In the genomic region with DNA sequence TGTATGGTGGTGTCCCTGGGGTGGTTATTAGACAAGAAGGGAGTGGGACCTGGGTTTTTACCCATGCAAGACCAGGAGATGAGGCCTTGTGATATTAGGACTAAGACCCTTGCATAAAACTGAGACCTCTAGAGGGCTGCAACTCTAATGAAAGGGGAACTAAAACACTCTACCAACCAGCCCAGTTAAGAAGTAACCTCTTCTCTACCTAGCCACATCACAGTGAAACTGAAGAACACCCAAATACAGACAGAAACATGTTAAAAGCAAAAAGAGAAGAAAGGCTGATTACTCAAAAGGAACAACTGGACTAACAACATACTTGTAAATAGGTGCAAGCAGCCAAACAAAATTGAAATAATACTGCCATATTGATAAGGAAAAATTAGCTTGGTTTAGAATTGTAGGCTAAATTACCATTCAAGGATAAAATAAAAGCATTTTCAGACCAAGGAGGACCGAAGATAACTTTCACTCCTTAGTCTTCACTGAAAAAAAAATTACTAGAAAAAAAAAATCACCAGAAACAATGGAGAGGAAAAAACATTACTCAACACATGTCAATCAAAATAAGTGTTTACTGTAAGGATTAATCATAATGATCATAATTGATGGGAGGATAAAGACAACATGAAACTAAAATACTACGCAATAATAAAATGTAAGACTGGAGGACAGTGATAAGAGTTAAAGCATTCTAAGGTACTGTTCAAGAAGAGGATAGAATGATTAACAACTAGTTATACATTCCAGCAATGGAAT, we compare ENCODE assay signal across 14 cellular contexts. TPM values are rescaled to one million over a fixed set of nuclear protein-coding genes. Genes with fewer than 3 reads are reported as not detected.
A peak's percentile ranks its signal among the peaks of the same experiment; 100 is the strongest.
DNase-seq lines count a peak whose midpoint lies in the region; ATAC-seq and FAIRE-seq lines count a peak whose summit lies in the region.
"Had no signal": no experiment of that assay in that cellular context is flagged by ENCODE, and none has a peak within 500 bp of the region (broad histone marks: within the 10 kb centered on the region; RNA-seq: fewer than 3 reads in every experiment).

No MANE protein-coding gene starts in this region.

- peak overlapping the region; percentile 28 for H3K27ac Mint-ChIP-seq in activated T-helper 2 cell treated with anti-CD3 and anti-CD28 coated beads, Interferon-gamma antibody, Interleukin-2, Interleukin-4, amounts not matched to agents 10 μg/mL and 5 μg/mL and 100 μg/mL, durations not matched to agents 14 hours and 24 hours and 36 hours
- H3K27ac Mint-ChIP-seq: T-helper 1 cell treated with Interleukin-12 subunit alpha and Interleukin-12 subunit beta and Interleukin-4 antibody, amounts not matched to agents 30 μg/mL and 1 μg/mL, for 36 hours had no signal

- H3K4me3 Mint-ChIP-seq in activated T-helper 2 cell treated with anti-CD3 and anti-CD28 coated beads, Interferon-gamma antibody, Interleukin-2, Interleukin-4, amounts not matched to agents 10 μg/mL and 5 μg/mL and 100 μg/mL, durations not matched to agents 14 hours and 24 hours and 36 hours (ENCODE audit: low read depth) = no peak overlapping the region
- H3K4me3 Mint-ChIP-seq: T-helper 1 cell treated with Interleukin-12 subunit alpha and Interleukin-12 subunit beta and Interleukin-4 antibody, amounts not matched to agents 30 μg/mL and 1 μg/mL, for 36 hours had no signal

- DNase-seq in GM18507 (ENCODE audit: extremely low spot score, insufficient read length, low read depth) (peak; percentile 33), left colon (no peak), left cardiac atrium (no peak), HuH-7 (ENCODE audit: low spot score) (no peak), Kasumi-1 (lab: John Stamatoyannopoulos, UW) (no peak)
- no peak for DNase-seq in activated T-helper 2 cell treated with anti-CD3 and anti-CD28 coated beads, Interferon-gamma antibody, Interleukin-2, Interleukin-4, amounts not matched to agents 10 μg/mL and 5 μg/mL and 100 μg/mL, durations not matched to agents 14 hours and 24 hours and 36 hours (ENCODE audit: low spot score)
- DNase-seq: activated CD8-positive, alpha-beta memory T cell treated with anti-CD3 and anti-CD28 coated beads, Interleukin-2, amount 50 U/mL, for 4 hours; GM23248; mammary epithelial cell; NCI-H69 had no signal

- peaks cover 84% of the 10 kb centered on the region for H3K36me3 Mint-ChIP-seq in activated T-helper 2 cell treated with anti-CD3 and anti-CD28 coated beads, Interferon-gamma antibody, Interleukin-2, Interleukin-4, amounts not matched to agents 10 μg/mL and 5 μg/mL and 100 μg/mL, durations not matched to agents 14 hours and 24 hours and 36 hours (ENCODE audit: low read depth)

- peaks cover 5% of the 10 kb centered on the region for H3K9me3 Mint-ChIP-seq in activated T-helper 2 cell treated with anti-CD3 and anti-CD28 coated beads, Interferon-gamma antibody, Interleukin-2, Interleukin-4, amounts not matched to agents 10 μg/mL and 5 μg/mL and 100 μg/mL, durations not matched to agents 14 hours and 24 hours and 36 hours
- H3K9me3 Mint-ChIP-seq: T-helper 1 cell treated with Interleukin-12 subunit alpha and Interleukin-12 subunit beta and Interleukin-4 antibody, amounts not matched to agents 30 μg/mL and 1 μg/mL, for 36 hours had no signal

- no peaks in the 10 kb centered on the region for H3K27me3 Mint-ChIP-seq in activated T-helper 2 cell treated with anti-CD3 and anti-CD28 coated beads, Interferon-gamma antibody, Interleukin-2, Interleukin-4, amounts not matched to agents 10 μg/mL and 5 μg/mL and 100 μg/mL, durations not matched to agents 14 hours and 24 hours and 36 hours (ENCODE audit: low read depth)

- intact Hi-C loops in activated T-helper 2 cell treated with anti-CD3 and anti-CD28 coated beads, Interferon-gamma antibody, Interleukin-2, Interleukin-4, amounts not matched to agents 10 μg/mL and 5 μg/mL and 100 μg/mL, durations not matched to agents 14 hours and 24 hours and 36 hours (cut with micrococcal nuclease) = no loop called here
- intact Hi-C loops in left colon (cut with DNase I, micrococcal nuclease) (no loop called here), left cardiac atrium (cut with DNase I) (no loop called here)

- ATAC-seq in GM19467 (IDR thresholded peaks at IDR 0.05; ENCODE audit: unreplicated experiment) = peak; percentile 59
- ATAC-seq in HG02981 (IDR thresholded peaks at IDR 0.05; ENCODE audit: unreplicated experiment) = peak; percentile 97
- no peak for ATAC-seq in left colon
- no peak for ATAC-seq in left cardiac atrium
- ATAC-seq: gastroesophageal sphincter had no signal

- H3K4me1 Mint-ChIP-seq in activated T-helper 2 cell treated with anti-CD3 and anti-CD28 coated beads, Interferon-gamma antibody, Interleukin-2, Interleukin-4, amounts not matched to agents 10 μg/mL and 5 μg/mL and 100 μg/mL, durations not matched to agents 14 hours and 24 hours and 36 hours (ENCODE audit: low read depth) = peaks cover 32% of the 10 kb centered on the region

- FAIRE-seq in GM18507 (lab: Jason Lieb, UNC) = peak; percentile 93

RNA-seq across cellular contexts. Expression of a gene that starts 27.6 kb away (rescaled TPM):
- total RNA-seq in activated T-helper 2 cell treated with anti-CD3 and anti-CD28 coated beads, Interferon-gamma antibody, Interleukin-2, Interleukin-4, amounts not matched to agents 10 μg/mL and 5 μg/mL and 100 μg/mL, durations not matched to agents 14 hours and 24 hours and 36 hours = 18.2 and 19.4 TPM in 2 replicates
- total RNA-seq in left colon (10 to 100 TPM; 44.3 to 55.9 TPM), left cardiac atrium (10 to 100 TPM; 12.4 to 13.5 TPM)

Comparison
In these comparisons a context has a peak if more than half of its experiments do, and no peak if none do; other contexts are left out.
1. ATAC-seq: peak in GM19467 (single experiment) and HG02981 (single experiment); none in left colon (single experiment) and left cardiac atrium (0 of 2).